8 cellular contexts compared by ENCODE assay signal in genomic region chr9:130174025-130174424, GRCh38. TPM values are rescaled to one million over a fixed set of nuclear protein-coding genes. Genes with fewer than 3 reads are reported as not detected.
DNase-seq lines count a peak whose midpoint lies in the region; ATAC-seq and TF ChIP-seq lines count a peak whose summit lies in the region.

No MANE protein-coding gene starts in this region.

- H3K36me3 ChIP-seq in CD4-positive, CD25-positive, alpha-beta regulatory T cell (ENCODE audit: control insufficient read depth, insufficient read depth, low read length): no peaks in the 10 kb centered on the region
- H3K36me3 ChIP-seq in SJSA1 (peaks cover 34% of the 10 kb centered on the region), esophagus muscularis mucosa (no peaks in the 10 kb centered on the region), ovary (no peaks in the 10 kb centered on the region)

- no peak for ATAC-seq in CD4-positive, CD25-positive, alpha-beta regulatory T cell (ENCODE audit: low read depth in 2 of 2)

- H3K27me3 ChIP-seq in CD4-positive, CD25-positive, alpha-beta regulatory T cell (ENCODE audit: control insufficient read depth, insufficient read depth, low read length): no peaks in the 10 kb centered on the region
- H3K27me3 ChIP-seq in SJSA1 (replicated peaks): no peaks in the 10 kb centered on the region
- H3K27me3 ChIP-seq in esophagus muscularis mucosa: peaks cover 0 to 5% (median 0%) of the 10 kb centered on the region in 4 donors
- H3K27me3 ChIP-seq in ovary: no peaks in the 10 kb centered on the region

- peaks cover 4% of the 10 kb centered on the region for H3K4me1 ChIP-seq in CD4-positive, CD25-positive, alpha-beta regulatory T cell (ENCODE audit: control insufficient read depth, insufficient read depth, low read length, poor library complexity, severe bottlenecking)
- H3K4me1 ChIP-seq in SJSA1 (replicated peaks): peaks cover 18% of the 10 kb centered on the region
- peaks cover 9 to 68% (median 65%) of the 10 kb centered on the region in 4 donors for H3K4me1 ChIP-seq in esophagus muscularis mucosa
- H3K4me1 ChIP-seq in ovary (ENCODE audit: insufficient read depth): peaks cover 17% of the 10 kb centered on the region

- H3K4me3 Mint-ChIP-seq in CD4-positive, CD25-positive, alpha-beta regulatory T cell: peak overlapping the region in 3 of 4 donors; percentile 32 to 81 (median 73)

- no peak for TF ChIP-seq EP300 in esophagus muscularis mucosa (IDR thresholded peaks at IDR 0.05)
- no peak for TF ChIP-seq EP300 in ovary (IDR thresholded peaks at IDR 0.05)

- no peaks in the 10 kb centered on the region for H3K9me3 ChIP-seq in CD4-positive, CD25-positive, alpha-beta regulatory T cell (ENCODE audit: control insufficient read depth in 2 of 2, low read length in 2 of 2)
- H3K9me3 ChIP-seq in SJSA1 (replicated peaks) (no peaks in the 10 kb centered on the region), esophagus muscularis mucosa (no peaks in the 10 kb centered on the region), ovary (no peaks in the 10 kb centered on the region)

- intact Hi-C loops in esophagus muscularis mucosa (cut with DNase I): loop anchor here (5.0 kb wide), 2 partner anchors 43 to 63 kb away; no protein-coding TSS in a partner anchor
- intact Hi-C loops in ovary (cut with DNase I): loop anchor here in 3 of 4 donors (5.0 to 10.0 kb wide), 2 partner anchors 61 to 63 kb away; no protein-coding TSS in a partner anchor

- H3K27me3 Mint-ChIP-seq in CD4-positive, CD25-positive, alpha-beta regulatory T cell: peaks cover 17% of the 10 kb centered on the region

- no peak overlapping the region for H3K4me3 ChIP-seq in CD4-positive, CD25-positive, alpha-beta regulatory T cell (ENCODE audit: low read depth, low read length)
- H3K4me3 ChIP-seq in SJSA1: peak overlapping the region; percentile 82; the same call in 1 of the 2 replicates
- H3K4me3 ChIP-seq in esophagus muscularis mucosa: peak overlapping the region; percentile 72 to 91 (median 76)
- H3K4me3 ChIP-seq in ovary: peak overlapping the region; percentile 64

- TF ChIP-seq POLR2A in esophagus muscularis mucosa (IDR thresholded peaks at IDR 0.05; ENCODE audit: low read depth) (no peak), ovary (IDR thresholded peaks at IDR 0.05) (no peak)

- H3K9me3 Mint-ChIP-seq in CD4-positive, CD25-positive, alpha-beta regulatory T cell: peaks cover 0 to 2% (median 0%) of the 10 kb centered on the region in 7 donors

- DNase-seq in CD4-positive, CD25-positive, alpha-beta regulatory T cell: no peak
- DNase-seq in SJSA1 (ENCODE audit: low read depth in 1 of 2, low spot score in 2 of 2) (no peak), esophagus muscularis mucosa (ENCODE audit: extremely low spot score) (no peak), ovary (no peak), mesenteric fat pad (ENCODE audit: low spot score) (no peak), A172 (ENCODE audit: low spot score) (no peak)
- no peak for DNase-seq in stimulated activated CD4-positive, alpha-beta T cell treated with anti-CD3 and anti-CD28 coated beads, Interleukin-2, amount 100 ng/mL, for 48 hours
- no peak for DNase-seq in stimulated activated CD4-positive, alpha-beta T cell treated with anti-CD3 and anti-CD28 coated beads, Interleukin-2, amount 100 ng/mL, for 24 hours

- TF ChIP-seq CTCF in esophagus muscularis mucosa (IDR thresholded peaks at IDR 0.05) (no peak), ovary (IDR thresholded peaks at IDR 0.05) (no peak)

- 71% methylated on average over 4 of the region's 9 CpGs for WGBS in esophagus muscularis mucosa
- WGBS in ovary, 3 donors: 78 to 88% (median 82%) methylated on average over 9 of the region's 9 CpGs

- no peak overlapping the region for H3K27ac ChIP-seq in CD4-positive, CD25-positive, alpha-beta regulatory T cell (ENCODE audit: insufficient read depth, low read length, poor library complexity, severe bottlenecking)
- H3K27ac ChIP-seq in SJSA1 (no peak overlapping the region), esophagus muscularis mucosa (replicated peaks in 1 of 4) (peak overlapping the region; percentile 91 to 97 (median 96)), ovary (peak overlapping the region; percentile 20 to 30)

- no peaks in the 10 kb centered on the region for H3K36me3 Mint-ChIP-seq in CD4-positive, CD25-positive, alpha-beta regulatory T cell

- no peak overlapping the region for H3K27ac Mint-ChIP-seq in CD4-positive, CD25-positive, alpha-beta regulatory T cell

- peaks cover 0 to 14% (median 4%) of the 10 kb centered on the region in 4 donors for H3K4me1 Mint-ChIP-seq in CD4-positive, CD25-positive, alpha-beta regulatory T cell

RNA-seq across cellular contexts. Expression of gene NCS1, which starts 1.8 kb away (rescaled TPM):
- 0.22 TPM for total RNA-seq in CD4-positive, CD25-positive, alpha-beta regulatory T cell
- polyA plus RNA-seq in CD4-positive, CD25-positive, alpha-beta regulatory T cell: not detected
- total RNA-seq in SJSA1 (2014; rRNA removed; shearing (Covaris generic)): 31.5 and 44.6 TPM in 2 replicates
- 100 to 1,000 TPM; 100 to 206 (median 122) TPM for total RNA-seq in esophagus muscularis mucosa
- total RNA-seq in ovary: 10 to 100 TPM in 6 of 7 donors, 1 to 10 TPM in 1; 3.6 to 46.7 (median 29.5) TPM
- 10 to 100 TPM in 1 of 2 donors, 1 to 10 TPM in 1; 8.1 to 15.5 TPM for polyA plus RNA-seq in ovary
- total RNA-seq in mesenteric fat pad: 11.9 TPM
- 42.6 and 43.2 TPM in 2 replicates for total RNA-seq in A172 (2014; rRNA removed; shearing (Covaris generic))

Comparison
In these comparisons a context has a peak if more than half of its experiments do, and no peak if none do; other contexts are left out.
1. H3K27ac ChIP-seq: peak in esophagus muscularis mucosa (4 of 4) and ovary (2 of 2); none in CD4-positive, CD25-positive, alpha-beta regulatory T cell (single experiment) and SJSA1 (single experiment).